ENCODE assay signal across 13 cellular contexts in the genomic region with DNA sequence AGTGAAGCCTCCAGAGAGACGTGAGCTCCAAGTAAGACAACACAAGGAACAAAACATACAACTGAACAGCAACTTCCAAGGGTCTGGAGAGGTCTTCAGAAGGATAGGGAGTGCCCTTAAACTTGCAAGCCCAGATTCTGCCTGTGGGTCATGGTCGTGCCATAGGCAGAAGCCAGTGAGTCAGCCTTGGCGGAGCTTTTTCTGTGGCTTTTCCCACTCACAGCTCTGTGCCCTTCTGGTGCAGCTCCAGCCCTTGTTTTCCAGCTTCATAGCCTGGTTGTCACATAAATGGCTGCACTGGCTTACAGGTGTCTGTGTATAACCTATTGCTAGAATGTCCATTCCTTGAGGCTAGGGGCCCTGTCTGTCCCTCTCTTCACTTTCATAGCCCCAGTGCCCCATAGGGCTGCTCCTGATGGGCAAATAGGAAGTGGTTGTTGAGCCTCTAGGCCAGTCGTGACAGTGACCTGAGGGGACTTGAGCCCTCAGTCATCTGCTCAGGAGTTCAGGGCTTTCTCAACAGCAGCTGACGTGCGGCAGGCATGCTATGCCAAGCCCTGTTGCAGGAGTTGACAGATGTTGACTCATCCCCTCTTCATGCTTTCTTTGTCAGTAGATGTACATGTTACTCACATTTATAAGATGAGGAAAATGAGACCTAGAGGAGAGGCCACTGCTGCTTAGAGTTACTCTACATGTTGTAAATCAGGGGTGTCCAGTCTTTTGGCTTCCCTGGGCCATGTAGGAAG. TPM values are rescaled to one million over a fixed set of nuclear protein-coding genes. Genes with fewer than 3 reads are reported as not detected.
DNase-seq lines count a peak whose midpoint lies in the region; ATAC-seq and TF ChIP-seq lines count a peak whose summit lies in the region.
"Had no signal": no experiment of that assay in that cellular context is flagged by ENCODE, and none has a peak within 500 bp of the region (broad histone marks: within the 10 kb centered on the region; RNA-seq: fewer than 3 reads in every experiment).

No MANE protein-coding gene starts in this region.

- H3K4me3 Mint-ChIP-seq in activated CD4-positive, alpha-beta T cell treated with anti-CD3 and anti-CD28 coated beads, Interleukin-2, amount 10 ng/mL, durations not matched to agents 24 days and 14 days, result no peak overlapping the region

- H3K4me1 ChIP-seq in SJSA1 (replicated peaks), result peaks cover 44% of the 10 kb centered on the region
- H3K4me1 ChIP-seq: BE2C had no signal

- peaks cover 29% of the 10 kb centered on the region for H3K36me3 Mint-ChIP-seq in activated CD4-positive, alpha-beta T cell treated with anti-CD3 and anti-CD28 coated beads, Interleukin-2, amount 10 ng/mL, durations not matched to agents 24 days and 14 days (ENCODE audit: low read depth)

- H3K4me1 Mint-ChIP-seq in activated CD4-positive, alpha-beta T cell treated with anti-CD3 and anti-CD28 coated beads, Interleukin-2, amount 10 ng/mL, durations not matched to agents 24 days and 14 days, result peaks cover 39% of the 10 kb centered on the region

- intact Hi-C loops in activated CD4-positive, alpha-beta T cell treated with anti-CD3 and anti-CD28 coated beads, Interleukin-2, amount 10 ng/mL, durations not matched to agents 24 days and 14 days (cut with micrococcal nuclease), result no loop called here

- ATAC-seq in GM19463 (IDR thresholded peaks at IDR 0.05; ENCODE audit: unreplicated experiment), result no peak

- H3K9me3 Mint-ChIP-seq in activated CD4-positive, alpha-beta T cell treated with anti-CD3 and anti-CD28 coated beads, Interleukin-2, amount 10 ng/mL, durations not matched to agents 24 days and 14 days, result no peaks in the 10 kb centered on the region

- H3K27me3 Mint-ChIP-seq in activated CD4-positive, alpha-beta T cell treated with anti-CD3 and anti-CD28 coated beads, Interleukin-2, amount 10 ng/mL, durations not matched to agents 24 days and 14 days, result no peaks in the 10 kb centered on the region

- peak overlapping the region; percentile 33 for H3K27ac ChIP-seq in SJSA1
- peak overlapping the region in 18 of 21 experiments; percentile 2 to 79 (median 45) for H3K27ac ChIP-seq in skin epidermis
- H3K27ac ChIP-seq: thoracic aorta had no signal

- no peak for TF ChIP-seq CTCF in fibroblast of pulmonary artery (IDR thresholded peaks at IDR 0.05; ENCODE audit: low read length, missing control alignments)

- H3K9me3 ChIP-seq in SJSA1 (replicated peaks), result no peaks in the 10 kb centered on the region
- H3K9me3 ChIP-seq: BE2C, thoracic aorta had no signal

- no peak for DNase-seq in activated CD4-positive, alpha-beta T cell treated with anti-CD3 and anti-CD28 coated beads, Interleukin-2, amount 10 ng/mL, durations not matched to agents 24 days and 14 days
- DNase-seq in activated CD4-positive, alpha-beta T cell treated with anti-CD3 and anti-CD28 coated beads, Interleukin-2, amount 50 U/mL, for 48 hours, result no peak
- peak; percentile 58 to 73 for DNase-seq in SJSA1 (ENCODE audit: low read depth in 1 of 2, low spot score in 2 of 2)
- peak; percentile 86 for DNase-seq in fibroblast of pulmonary artery (ENCODE audit: low read depth)
- DNase-seq in stimulated activated CD8-positive, alpha-beta memory T cell treated with anti-CD3 and anti-CD28 coated beads, Interleukin-4, amount 100 ng/mL, for 48 hours, result no peak
- no peak for DNase-seq in SHP77 (lab: John Stamatoyannopoulos, UW)
- DNase-seq: anterior cingulate cortex, BE2C, NCI-H1105 treated with DMSO at 0.1 percent for 48 hours, small intestine had no signal

- peak overlapping the region; percentile 46 for H3K27ac Mint-ChIP-seq in activated CD4-positive, alpha-beta T cell treated with anti-CD3 and anti-CD28 coated beads, Interleukin-2, amount 10 ng/mL, durations not matched to agents 24 days and 14 days

- H3K36me3 ChIP-seq in SJSA1, result peaks cover 75% of the 10 kb centered on the region
- H3K36me3 ChIP-seq: thoracic aorta had no signal

- H3K4me3 ChIP-seq in SJSA1, result no peak overlapping the region
- no peak overlapping the region for H3K4me3 ChIP-seq in fibroblast of pulmonary artery (replicated peaks; ENCODE audit: low read depth, low read length)
- no peak overlapping the region for H3K4me3 ChIP-seq in skin epidermis
- H3K4me3 ChIP-seq: thoracic aorta had no signal

- no peaks in the 10 kb centered on the region for H3K27me3 ChIP-seq in SJSA1 (replicated peaks)
- H3K27me3 ChIP-seq: BE2C had no signal

RNA-seq across cellular contexts. Expression of a gene that starts 7.4 kb away (rescaled TPM):
- total RNA-seq in activated CD4-positive, alpha-beta T cell treated with anti-CD3 and anti-CD28 coated beads, Interleukin-2, amount 10 ng/mL, durations not matched to agents 24 days and 14 days, result 113 and 117 TPM in 2 replicates
- 17.7 and 40.2 TPM in 2 replicates for total RNA-seq in SJSA1 (2014; rRNA removed; shearing (Covaris generic))

RNA-seq across cellular contexts. Expression of a gene that starts 19.2 kb away (rescaled TPM):
- total RNA-seq in activated CD4-positive, alpha-beta T cell treated with anti-CD3 and anti-CD28 coated beads, Interleukin-2, amount 10 ng/mL, durations not matched to agents 24 days and 14 days, result 16.9 and 17.7 TPM in 2 replicates
- 13.0 and 24.2 TPM in 2 replicates for total RNA-seq in SJSA1 (2014; rRNA removed; shearing (Covaris generic))

Comparison
In these comparisons a context has a peak if more than half of its experiments do, and no peak if none do; other contexts are left out.
1. DNase-seq: peak in SJSA1 (2 of 2) and fibroblast of pulmonary artery (single experiment); none in activated CD4-positive, alpha-beta T cell treated with anti-CD3 and anti-CD28 coated beads, Interleukin-2, amount 10 ng/mL, durations not matched to agents 24 days and 14 days (single experiment), activated CD4-positive, alpha-beta T cell treated with anti-CD3 and anti-CD28 coated beads, Interleukin-2, amount 50 U/mL, for 48 hours (0 of 2), stimulated activated CD8-positive, alpha-beta memory T cell treated with anti-CD3 and anti-CD28 coated beads, Interleukin-4, amount 100 ng/mL, for 48 hours (single experiment) and SHP77 (0 of 2).